25 cellular contexts compared by ENCODE assay signal in the genomic region with DNA sequence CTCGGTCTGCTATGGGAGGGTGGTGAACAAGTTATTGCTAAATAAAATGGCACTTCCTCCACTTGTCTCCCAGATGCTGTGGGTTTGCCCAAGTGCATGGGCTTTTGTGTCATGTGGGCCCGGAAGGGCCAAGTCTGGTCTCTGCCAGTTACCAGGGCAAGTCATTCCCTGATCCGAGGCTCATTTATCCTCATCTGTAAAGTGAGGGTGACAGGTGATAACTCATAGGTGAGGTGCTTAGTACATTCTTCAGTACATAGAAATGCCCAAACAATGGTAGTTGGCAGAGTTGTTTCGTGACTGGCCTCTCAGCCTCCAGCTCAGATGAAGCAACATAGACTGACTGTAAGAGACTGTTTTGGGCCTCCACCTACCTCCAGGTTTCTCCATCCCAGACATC. TPM values are rescaled to one million over a fixed set of nuclear protein-coding genes. Genes with fewer than 3 reads are reported as not detected.
A peak's percentile ranks its signal among the peaks of the same experiment; 100 is the strongest.
DNase-seq lines count a peak whose midpoint lies in the region; FAIRE-seq and TF ChIP-seq lines count a peak whose summit lies in the region.
"Had no signal": no experiment of that assay in that cellular context is flagged by ENCODE, and none has a peak within 500 bp of the region (broad histone marks: within the 10 kb centered on the region; RNA-seq: fewer than 3 reads in every experiment).

No MANE protein-coding gene starts in this region.

- H3K27ac ChIP-seq in RWPE1, result peak overlapping the region; percentile 27; the same call in 1 of the 2 replicates
- H3K27ac ChIP-seq in prostate gland, result no peak overlapping the region
- H3K27ac ChIP-seq: BLaER1, GM23248, SK-N-MC had no signal

- TF ChIP-seq CTCF in RWPE1 (conservative IDR thresholded peaks at IDR 0.05; ENCODE audit: low read depth) (no peak), epithelial cell of esophagus (IDR thresholded peaks at IDR 0.05; ENCODE audit: insufficient read depth, low read depth, low read length, missing control alignments) (no peak), prostate gland (IDR thresholded peaks at IDR 0.05) (no peak)

- DNase-seq in HTR-8/SVneo (ENCODE audit: insufficient read length, low spot score) (no peak), RWPE1 (ENCODE audit: low spot score) (no peak), epithelial cell of esophagus (ENCODE audit: low read depth) (peak; percentile 34), mucosa of gallbladder (ENCODE audit: low spot score) (peak; percentile 57), NCI-H1092 treated with DMSO at 0.1 percent for 48 hours (lab: John Stamatoyannopoulos, UW) (no peak), prostate gland (ENCODE audit: low spot score) (no peak), ecto neural progenitor cell (ENCODE audit: low spot score) (no peak)
- DNase-seq: CD4-positive, CD25-positive, alpha-beta regulatory T cell; DMS153; DND-41; HFFc6; IMR-90; NCI-H1694; NCI-H2081; NCI-H2227 treated with DMSO at 0.1 percent for 48 hours; NCI-H526 treated with DMSO at 0.1 percent for 48 hours; SIG-M5 had no signal

- no peaks in the 10 kb centered on the region for H3K36me3 ChIP-seq in prostate gland
- H3K36me3 ChIP-seq: BLaER1, HAP-1 had no signal

- no peaks in the 10 kb centered on the region for H3K9me3 ChIP-seq in prostate gland
- H3K9me3 ChIP-seq: BLaER1, HAP-1 had no signal

- intact Hi-C loops in prostate gland (cut with DNase I), result no loop called here

- 49% methylated on average over 4 of the region's 4 CpGs for WGBS in prostate gland

- peaks cover 7% of the 10 kb centered on the region for H3K27me3 ChIP-seq in prostate gland (replicated peaks; ENCODE audit: insufficient read depth)
- H3K27me3 ChIP-seq: BLaER1 had no signal

- H3K4me3 ChIP-seq in epithelial cell of esophagus (ENCODE audit: low read length) (no peak overlapping the region), prostate gland (no peak overlapping the region)
- H3K4me3 ChIP-seq: BLaER1, GM23248, HAP-1, SK-N-MC had no signal

- POLR2A ChIA-PET in RWPE1 (lab: Yijun Ruan, JAX; ENCODE audit: low non-redundant PET), result no interaction called here

- no peaks in the 10 kb centered on the region for H3K4me1 ChIP-seq in prostate gland (replicated peaks)
- H3K4me1 ChIP-seq: BLaER1 had no signal

- CTCF ChIA-PET in RWPE1 (lab: Yijun Ruan, JAX), result interaction anchor here (0.7 kb wide), 1 partner anchor 141 kb away, joined by 3 read pairs; no protein-coding TSS in a partner anchor

- FAIRE-seq in HTR-8/SVneo (lab: Jason Lieb, UNC), result peak; percentile 31
- FAIRE-seq: A204.1, GM12892 had no signal

- no peak for TF ChIP-seq POLR2A in prostate gland (IDR thresholded peaks at IDR 0.05)

RNA-seq across cellular contexts. Expression of a gene that starts 2.0 kb away (rescaled TPM):
- total RNA-seq in mucosa of gallbladder, result 93.5 TPM
- total RNA-seq in prostate gland, result not detected
- total RNA-seq: CD4-positive, CD25-positive, alpha-beta regulatory T cell; GM23248; HFFc6; IMR-90; OCI-LY7 had no signal

RNA-seq across cellular contexts. Expression of a gene that starts 6.8 kb away (rescaled TPM):
- 149 TPM for total RNA-seq in mucosa of gallbladder
- not detected for total RNA-seq in prostate gland
- total RNA-seq: CD4-positive, CD25-positive, alpha-beta regulatory T cell; GM23248; HFFc6; IMR-90; NCI-H460; OCI-LY7 had no signal

RNA-seq across cellular contexts. Expression of a gene that starts 24.7 kb away (rescaled TPM):
- total RNA-seq in mucosa of gallbladder, result 61.4 TPM
- total RNA-seq in prostate gland, result 10 to 100 TPM; 15.8 to 27.0 TPM

RNA-seq across cellular contexts. Expression of a gene that starts 30.7 kb away (rescaled TPM):
- total RNA-seq in mucosa of gallbladder (37.0 TPM), prostate gland (10 to 100 TPM; 19.0 to 26.2 TPM)

RNA-seq across cellular contexts. Expression of a gene that starts 44.8 kb away (rescaled TPM):
- 7.1 TPM for total RNA-seq in mucosa of gallbladder
- under 1 TPM in 1 of 2 donors, not detected in 1; 0.28 TPM for total RNA-seq in prostate gland
- total RNA-seq: CD4-positive, CD25-positive, alpha-beta regulatory T cell; GM23248; HFFc6; IMR-90; NCI-H460; OCI-LY7 had no signal

Comparison
In these comparisons a context has a peak if more than half of its experiments do, and no peak if none do; other contexts are left out.
1. DNase-seq: peak in epithelial cell of esophagus (single experiment) and mucosa of gallbladder (single experiment); none in HTR-8/SVneo (single experiment), RWPE1 (single experiment), NCI-H1092 treated with DMSO at 0.1 percent for 48 hours (single experiment), prostate gland (single experiment) and ecto neural progenitor cell (single experiment).
2. RNA of a gene that starts 2.0 kb away (total RNA-seq): 93.5 TPM in mucosa of gallbladder (single experiment); not detected in prostate gland; every median in the first group is over 10 times any median in the second.
3. RNA of a gene that starts 6.8 kb away (total RNA-seq): 149 TPM in mucosa of gallbladder (single experiment); not detected in prostate gland; every median in the first group is over 100 times any median in the second.